8 cellular contexts compared by ENCODE assay signal in the genomic region with DNA sequence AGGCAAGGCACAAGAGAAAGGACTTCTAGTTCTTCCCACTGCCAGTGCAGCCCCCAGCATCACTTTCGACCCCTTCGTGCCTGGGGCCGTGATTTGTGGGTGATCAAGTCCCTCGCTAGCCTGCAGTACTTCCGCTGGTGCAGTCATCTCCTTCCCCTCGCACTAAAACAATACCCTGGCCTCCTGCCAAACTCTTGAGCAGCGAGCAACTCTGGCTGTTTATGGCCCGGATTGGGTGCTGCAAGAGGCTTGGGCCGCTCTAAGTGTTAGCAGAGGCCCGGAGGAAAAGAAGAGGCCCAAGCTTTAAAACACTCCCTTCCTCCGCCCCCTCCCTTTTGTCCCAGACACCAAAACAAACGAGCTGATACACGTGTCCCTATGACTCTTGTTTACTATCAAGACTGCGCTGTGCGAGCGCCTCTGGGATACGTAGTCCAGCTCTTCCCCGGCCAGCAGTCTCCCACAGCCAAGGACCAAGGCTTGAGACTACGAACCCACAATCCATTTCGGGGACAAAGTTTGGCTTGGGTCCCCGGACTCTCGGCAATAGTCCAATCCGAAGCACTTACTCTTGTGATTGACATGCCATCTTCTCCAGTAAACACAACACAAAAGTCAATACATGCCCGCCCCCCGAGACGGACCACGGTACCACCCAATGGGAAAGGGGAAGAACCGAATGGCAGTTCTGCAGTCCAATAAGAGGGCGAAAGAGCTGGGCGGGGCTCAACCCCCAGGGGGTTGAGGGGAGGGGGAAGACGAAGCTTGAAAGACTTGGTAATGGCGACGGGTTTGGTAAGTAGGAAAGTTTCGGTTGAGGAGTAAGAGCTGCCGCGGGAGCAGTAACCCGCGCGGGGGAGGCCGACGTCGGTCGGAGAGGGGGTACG. TPM values are rescaled to one million over a fixed set of nuclear protein-coding genes. Genes with fewer than 3 reads are reported as not detected.
DNase-seq lines count a peak whose midpoint lies in the region; ATAC-seq, FAIRE-seq and TF ChIP-seq lines count a peak whose summit lies in the region.

A gene with protein sequence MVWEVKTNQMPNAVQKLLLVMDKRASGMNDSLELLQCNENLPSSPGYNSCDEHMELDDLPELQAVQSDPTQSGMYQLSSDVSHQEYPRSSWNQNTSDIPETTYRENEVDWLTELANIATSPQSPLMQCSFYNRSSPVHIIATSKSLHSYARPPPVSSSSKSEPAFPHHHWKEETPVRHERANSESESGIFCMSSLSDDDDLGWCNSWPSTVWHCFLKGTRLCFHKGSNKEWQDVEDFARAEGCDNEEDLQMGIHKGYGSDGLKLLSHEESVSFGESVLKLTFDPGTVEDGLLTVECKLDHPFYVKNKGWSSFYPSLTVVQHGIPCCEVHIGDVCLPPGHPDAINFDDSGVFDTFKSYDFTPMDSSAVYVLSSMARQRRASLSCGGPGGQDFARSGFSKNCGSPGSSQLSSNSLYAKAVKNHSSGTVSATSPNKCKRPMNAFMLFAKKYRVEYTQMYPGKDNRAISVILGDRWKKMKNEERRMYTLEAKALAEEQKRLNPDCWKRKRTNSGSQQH (plus strand): TSS at position 771 of the 887 bp plus-strand sequence. CDS start 10,891 bp downstream, outside the sequence.

- TF ChIP-seq CTCF in astrocyte (IDR thresholded peaks at IDR 0.05; ENCODE audit: insufficient read depth, low read depth, low read length) (no peak), uterus (IDR thresholded peaks at IDR 0.05) (peak in 2 of 4 experiments; percentile 3 to 13)

- peak within 1 kb of the TSS; percentile 99 for H3K27ac Mint-ChIP-seq in astrocyte (ENCODE audit: unreplicated experiment)

- H3K4me1 ChIP-seq in astrocyte (ENCODE audit: insufficient read depth, low read length): peaks cover 2% of the 10 kb centered on the region
- peaks cover 5% of the 10 kb centered on the region for H3K4me1 ChIP-seq in right cardiac atrium (ENCODE audit: control insufficient read depth, insufficient read depth, low read length)
- H3K4me1 ChIP-seq in uterus: peaks cover 0 to 15% of the 10 kb centered on the region in 2 donors

- H3K36me3 ChIP-seq in astrocyte (ENCODE audit: insufficient read depth, low read length): no peaks in the 10 kb centered on the region
- H3K36me3 ChIP-seq in uterus: no peaks in the 10 kb centered on the region

- intact Hi-C loops in right cardiac atrium (cut with DNase I) (no loop called here), uterus (cut with DNase I; ENCODE audit: low total_unique reads) (no loop called here)

- DNase-seq in NCI-H2029 (lab: John Stamatoyannopoulos, UW): peak; percentile 100
- DNase-seq in T-helper 22 cell (ENCODE audit: low read depth): peak; percentile 98
- DNase-seq in astrocyte (ENCODE audit: low read depth): peak; percentile 100
- peak; percentile 99 for DNase-seq in right cardiac atrium
- peak; percentile 100 for DNase-seq in pulmonary artery endothelial cell (ENCODE audit: low read depth, low spot score)
- DNase-seq in uterus: peak; percentile 100

- H3K4me2 ChIP-seq in astrocyte (ENCODE audit: low read length): peak within 1 kb of the TSS; percentile 95

- peak within 1 kb of the TSS; percentile 99 for H3K9ac ChIP-seq in astrocyte (ENCODE audit: low read length)

- peaks cover 8% of the 10 kb centered on the region for H3K4me1 Mint-ChIP-seq in astrocyte (ENCODE audit: low read depth, unreplicated experiment)

- H3K4me3 ChIP-seq in astrocyte (ENCODE audit: insufficient read depth, low read depth, low read length): peak within 1 kb of the TSS; percentile 88
- peak within 1 kb of the TSS; percentile 86 for H3K4me3 ChIP-seq in right cardiac atrium (ENCODE audit: low read length)
- peak within 1 kb of the TSS; percentile 90 to 99 for H3K4me3 ChIP-seq in uterus

- no peaks in the 10 kb centered on the region for H3K27me3 ChIP-seq in astrocyte (ENCODE audit: insufficient read depth, low read length)
- no peaks in the 10 kb centered on the region for H3K27me3 ChIP-seq in right cardiac atrium (ENCODE audit: control insufficient read depth, insufficient read depth)
- no peaks in the 10 kb centered on the region for H3K27me3 ChIP-seq in uterus

- WGBS in right cardiac atrium: under 1% methylated on average over 44 of the region's 44 CpGs

- H3K79me2 ChIP-seq in astrocyte (ENCODE audit: insufficient read depth, low read length): peaks cover 34% of the 10 kb centered on the region

- FAIRE-seq in astrocyte (lab: Jason Lieb, UNC): peak; percentile 90

- no peaks in the 10 kb centered on the region for H3K9me3 ChIP-seq in astrocyte (ENCODE audit: insufficient read depth, low read depth, low read length)
- no peaks in the 10 kb centered on the region for H3K9me3 ChIP-seq in right cardiac atrium (ENCODE audit: control insufficient read depth, low read length)
- no peaks in the 10 kb centered on the region for H3K9me3 ChIP-seq in uterus

- peaks cover 28% of the 10 kb centered on the region for H4K20me1 ChIP-seq in astrocyte (ENCODE audit: insufficient read depth, low read length)

- H3K27me3 Mint-ChIP-seq in astrocyte (ENCODE audit: low read depth, unreplicated experiment): no peaks in the 10 kb centered on the region

- H2AFZ ChIP-seq in astrocyte (ENCODE audit: low read depth, low read length): peak within 1 kb of the TSS; percentile 51

- H3K36me3 Mint-ChIP-seq in astrocyte (ENCODE audit: low read depth, unreplicated experiment): no peaks in the 10 kb centered on the region

- ATAC-seq in GM18505 (IDR thresholded peaks at IDR 0.05; ENCODE audit: unreplicated experiment): peak; percentile 83
- peak; percentile 88 for ATAC-seq in HG02973 (IDR thresholded peaks at IDR 0.05; ENCODE audit: unreplicated experiment)
- ATAC-seq in right cardiac atrium: peak; percentile 95 to 96

- H3K9me3 Mint-ChIP-seq in astrocyte (ENCODE audit: unreplicated experiment): no peaks in the 10 kb centered on the region

- peak; percentile 50 for TF ChIP-seq POLR2A in GM18505 (IDR thresholded peaks at IDR 0.05; ENCODE audit: borderline replicate concordance, extremely low read depth, insufficient read depth, insufficient read length)
- TF ChIP-seq POLR2A in uterus (IDR thresholded peaks at IDR 0.05): peak; percentile 67 to 91

- peak within 1 kb of the TSS; percentile 89 for H3K4me3 Mint-ChIP-seq in astrocyte (ENCODE audit: unreplicated experiment)

- peak within 1 kb of the TSS; percentile 99 for H3K27ac ChIP-seq in astrocyte (ENCODE audit: low read depth, low read length)
- peak within 1 kb of the TSS; percentile 100 for H3K27ac ChIP-seq in right cardiac atrium (ENCODE audit: low read length)
- H3K27ac ChIP-seq in uterus: peak within 1 kb of the TSS; percentile 97 to 100

RNA-seq across cellular contexts. Expression of the gene that starts here (rescaled TPM):
- total RNA-seq in astrocyte (46.2 and 49.9 TPM in 2 replicates), right cardiac atrium (10 to 100 TPM; 40.0 to 64.7 (median 53.7) TPM), pulmonary artery endothelial cell (111 and 129 TPM in 2 replicates), uterus (100 to 1,000 TPM in 3 of 4 donors, 10 to 100 TPM in 1; 48.3 to 169 (median 130) TPM)
- polyA plus RNA-seq in right cardiac atrium: 39.4 TPM

Comparison
In these comparisons a context has a peak if more than half of its experiments do, and no peak if none do; other contexts are left out.
1. Peak in every context shown above with its lines: DNase-seq, ATAC-seq, H3K4me3 ChIP-seq and H3K27ac ChIP-seq.